1 cellular context compared by ENCODE assay signal in the genomic region with DNA sequence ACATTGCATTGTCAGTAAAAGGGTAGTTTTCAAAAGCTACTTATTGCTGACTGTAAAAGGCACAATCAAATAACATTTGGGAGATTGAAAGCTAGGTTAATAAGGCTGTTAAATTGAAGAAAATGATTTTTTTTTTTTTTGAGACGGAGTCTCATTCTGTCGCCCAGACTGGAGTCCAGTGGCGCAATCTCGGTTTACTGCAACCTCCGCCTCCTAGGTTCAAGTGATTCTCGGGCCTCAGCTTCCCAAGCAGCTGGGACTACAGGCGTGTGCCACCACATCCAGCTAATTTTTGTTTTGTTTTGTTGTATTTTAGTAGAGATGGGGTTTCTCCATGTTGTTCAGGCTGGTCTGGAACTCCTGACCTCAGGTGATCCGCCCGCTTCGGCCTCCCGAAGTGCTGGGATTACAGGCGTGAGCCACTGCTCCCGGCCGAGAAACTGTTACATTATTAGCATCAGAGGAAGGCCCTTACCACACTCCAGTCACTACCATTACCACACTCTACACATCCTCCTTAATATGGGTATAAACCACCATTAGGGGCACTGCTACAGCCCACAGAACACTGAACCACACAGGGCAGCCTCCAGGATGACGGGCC.
TF ChIP-seq lines count a peak whose summit lies in the region.

No MANE protein-coding gene starts in this region.

TF ChIP-seq in GM23338, 12 proteins besides CTCF, POLR2A, EP300 and RAD21 (continued from another document):
- TF ChIP-seq, protein P1, sequence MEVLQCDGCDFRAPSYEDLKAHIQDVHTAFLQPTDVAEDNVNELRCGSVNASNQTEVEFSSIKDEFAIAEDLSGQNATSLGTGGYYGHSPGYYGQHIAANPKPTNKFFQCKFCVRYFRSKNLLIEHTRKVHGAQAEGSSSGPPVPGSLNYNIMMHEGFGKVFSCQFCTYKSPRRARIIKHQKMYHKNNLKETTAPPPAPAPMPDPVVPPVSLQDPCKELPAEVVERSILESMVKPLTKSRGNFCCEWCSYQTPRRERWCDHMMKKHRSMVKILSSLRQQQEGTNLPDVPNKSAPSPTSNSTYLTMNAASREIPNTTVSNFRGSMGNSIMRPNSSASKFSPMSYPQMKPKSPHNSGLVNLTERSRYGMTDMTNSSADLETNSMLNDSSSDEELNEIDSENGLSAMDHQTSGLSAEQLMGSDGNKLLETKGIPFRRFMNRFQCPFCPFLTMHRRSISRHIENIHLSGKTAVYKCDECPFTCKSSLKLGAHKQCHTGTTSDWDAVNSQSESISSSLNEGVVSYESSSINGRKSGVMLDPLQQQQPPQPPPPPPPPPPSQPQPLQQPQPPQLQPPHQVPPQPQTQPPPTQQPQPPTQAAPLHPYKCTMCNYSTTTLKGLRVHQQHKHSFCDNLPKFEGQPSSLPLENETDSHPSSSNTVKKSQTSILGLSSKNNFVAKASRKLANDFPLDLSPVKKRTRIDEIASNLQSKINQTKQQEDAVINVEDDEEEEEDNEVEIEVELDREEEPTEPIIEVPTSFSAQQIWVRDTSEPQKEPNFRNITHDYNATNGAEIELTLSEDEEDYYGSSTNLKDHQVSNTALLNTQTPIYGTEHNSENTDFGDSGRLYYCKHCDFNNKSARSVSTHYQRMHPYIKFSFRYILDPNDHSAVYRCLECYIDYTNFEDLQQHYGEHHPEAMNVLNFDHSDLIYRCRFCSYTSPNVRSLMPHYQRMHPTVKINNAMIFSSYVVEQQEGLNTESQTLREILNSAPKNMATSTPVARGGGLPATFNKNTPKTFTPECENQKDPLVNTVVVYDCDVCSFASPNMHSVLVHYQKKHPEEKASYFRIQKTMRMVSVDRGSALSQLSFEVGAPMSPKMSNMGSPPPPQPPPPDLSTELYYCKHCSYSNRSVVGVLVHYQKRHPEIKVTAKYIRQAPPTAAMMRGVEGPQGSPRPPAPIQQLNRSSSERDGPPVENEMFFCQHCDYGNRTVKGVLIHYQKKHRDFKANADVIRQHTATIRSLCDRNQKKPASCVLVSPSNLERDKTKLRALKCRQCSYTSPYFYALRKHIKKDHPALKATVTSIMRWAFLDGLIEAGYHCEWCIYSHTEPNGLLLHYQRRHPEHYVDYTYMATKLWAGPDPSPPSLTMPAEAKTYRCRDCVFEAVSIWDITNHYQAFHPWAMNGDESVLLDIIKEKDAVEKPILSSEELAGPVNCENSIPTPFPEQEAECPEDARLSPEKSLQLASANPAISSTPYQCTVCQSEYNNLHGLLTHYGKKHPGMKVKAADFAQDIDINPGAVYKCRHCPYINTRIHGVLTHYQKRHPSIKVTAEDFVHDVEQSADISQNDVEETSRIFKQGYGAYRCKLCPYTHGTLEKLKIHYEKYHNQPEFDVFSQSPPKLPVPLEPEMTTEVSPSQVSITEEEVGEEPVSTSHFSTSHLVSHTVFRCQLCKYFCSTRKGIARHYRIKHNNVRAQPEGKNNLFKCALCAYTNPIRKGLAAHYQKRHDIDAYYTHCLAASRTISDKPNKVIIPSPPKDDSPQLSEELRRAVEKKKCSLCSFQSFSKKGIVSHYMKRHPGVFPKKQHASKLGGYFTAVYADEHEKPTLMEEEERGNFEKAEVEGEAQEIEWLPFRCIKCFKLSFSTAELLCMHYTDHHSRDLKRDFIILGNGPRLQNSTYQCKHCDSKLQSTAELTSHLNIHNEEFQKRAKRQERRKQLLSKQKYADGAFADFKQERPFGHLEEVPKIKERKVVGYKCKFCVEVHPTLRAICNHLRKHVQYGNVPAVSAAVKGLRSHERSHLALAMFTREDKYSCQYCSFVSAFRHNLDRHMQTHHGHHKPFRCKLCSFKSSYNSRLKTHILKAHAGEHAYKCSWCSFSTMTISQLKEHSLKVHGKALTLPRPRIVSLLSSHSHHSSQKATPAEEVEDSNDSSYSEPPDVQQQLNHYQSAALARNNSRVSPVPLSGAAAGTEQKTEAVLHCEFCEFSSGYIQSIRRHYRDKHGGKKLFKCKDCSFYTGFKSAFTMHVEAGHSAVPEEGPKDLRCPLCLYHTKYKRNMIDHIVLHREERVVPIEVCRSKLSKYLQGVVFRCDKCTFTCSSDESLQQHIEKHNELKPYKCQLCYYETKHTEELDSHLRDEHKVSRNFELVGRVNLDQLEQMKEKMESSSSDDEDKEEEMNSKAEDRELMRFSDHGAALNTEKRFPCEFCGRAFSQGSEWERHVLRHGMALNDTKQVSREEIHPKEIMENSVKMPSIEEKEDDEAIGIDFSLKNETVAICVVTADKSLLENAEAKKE (CRISPR knock-in tag; IDR thresholded peaks at IDR 0.05) = no peak
- TF ChIP-seq REST (IDR thresholded peaks at IDR 0.05; ENCODE audit: unreplicated experiment) = no peak
- no peak for TF ChIP-seq EZH2phosphoT487 (IDR thresholded peaks at IDR 0.05; ENCODE audit: unreplicated experiment)
